Comparison of ENCODE assay signal across 9 cellular contexts in the genomic region with DNA sequence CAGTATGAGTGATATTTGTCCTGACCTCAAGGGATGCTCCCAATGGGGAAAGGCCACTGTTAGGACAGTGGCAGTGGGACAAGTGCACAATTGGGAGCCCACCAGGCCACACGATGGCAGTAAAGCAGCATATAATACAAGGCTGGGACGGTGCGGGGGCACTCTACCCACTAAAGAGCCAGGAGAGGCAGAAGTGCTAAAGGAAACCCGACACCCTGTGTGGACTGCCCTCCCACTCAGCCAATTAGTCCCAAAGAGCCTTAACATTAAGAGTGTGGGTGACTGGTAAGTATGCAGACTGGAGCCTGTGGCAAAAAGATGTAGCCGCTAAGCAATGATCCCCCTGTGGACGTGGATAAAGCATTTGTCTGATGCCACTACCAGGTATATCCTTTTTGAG. TPM values are rescaled to one million over a fixed set of nuclear protein-coding genes. Genes with fewer than 3 reads are reported as not detected.
DNase-seq lines count a peak whose midpoint lies in the region; ATAC-seq and TF ChIP-seq lines count a peak whose summit lies in the region.
"Had no signal": no experiment of that assay in that cellular context is flagged by ENCODE, and none has a peak within 500 bp of the region (broad histone marks: within the 10 kb centered on the region; RNA-seq: fewer than 3 reads in every experiment).

No MANE protein-coding gene starts in this region.

- no peak overlapping the region for H3K9ac ChIP-seq in mesendoderm (ENCODE audit: low read length)

- H3K36me3 ChIP-seq in mesendoderm (ENCODE audit: control insufficient read depth, insufficient read depth, low read length): no peaks in the 10 kb centered on the region

- no peaks in the 10 kb centered on the region for H3K79me1 ChIP-seq in mesendoderm (ENCODE audit: low read length)

- intact Hi-C loops in dorsolateral prefrontal cortex (cut with DNase I): loop anchor here (5.0 kb wide), 2 partner anchors 200 to 205 kb away; a partner anchor contains a TSS

- peaks cover 3% of the 10 kb centered on the region for H3K4me1 ChIP-seq in mesendoderm (ENCODE audit: control insufficient read depth, low read depth, low read length)

- peak; percentile 76 for ATAC-seq in HG02943 (IDR thresholded peaks at IDR 0.05; ENCODE audit: low read depth, unreplicated experiment)
- ATAC-seq in HG03039 (IDR thresholded peaks at IDR 0.05; ENCODE audit: unreplicated experiment): no peak

- no peak overlapping the region for H4K8ac ChIP-seq in mesendoderm (ENCODE audit: low read depth, low read length)

- H3K4me3 ChIP-seq in dorsolateral prefrontal cortex (peak overlapping the region in 55 of 59 donors; percentile 6 to 66 (median 46)), mesendoderm (ENCODE audit: low read length) (no peak overlapping the region)

- no peak overlapping the region for H4K5ac ChIP-seq in mesendoderm (ENCODE audit: low read length)

- no CpG with 5 or more reads among the region's 6 CpGs for WGBS in mesendoderm (ENCODE audit: extremely low coverage, insufficient coverage, low lambda C conversion rate)

- peak in 55 of 56 donors; percentile 38 to 84 (median 70) for TF ChIP-seq CTCF in dorsolateral prefrontal cortex (IDR thresholded peaks at IDR 0.05 in 54 of 56, conservative IDR thresholded peaks at IDR 0.05 in 2 of 56; ENCODE audit: low read depth in 1 of 56, partially characterized antibody in 56 of 56)

- H3K27ac ChIP-seq in dorsolateral prefrontal cortex (peak overlapping the region in 21 of 59 donors; percentile 3 to 58 (median 38)), mesendoderm (ENCODE audit: low read depth, low read length) (no peak overlapping the region)

- H3K4me2 ChIP-seq in mesendoderm (ENCODE audit: low read length): no peak overlapping the region

- H3K18ac ChIP-seq in mesendoderm (ENCODE audit: low read length): no peak overlapping the region

- H2BK5ac ChIP-seq in mesendoderm (ENCODE audit: low read length): no peak overlapping the region

- no peak overlapping the region for H2BK15ac ChIP-seq in mesendoderm (replicated peaks; ENCODE audit: low read depth)

- H3K23ac ChIP-seq in mesendoderm (ENCODE audit: low read length): no peak overlapping the region

- H3K56ac ChIP-seq in mesendoderm (ENCODE audit: low read length): no peak overlapping the region

- peak; percentile 83 for DNase-seq in GM03348 (ENCODE audit: low spot score)
- DNase-seq in NCI-H69 (lab: John Stamatoyannopoulos, UW): peak; percentile 88
- DNase-seq in activated CD4-positive, alpha-beta T cell treated with anti-CD3 and anti-CD28 coated beads, Interleukin-2, amount 50 U/mL, for 48 hours: peak; percentile 67 to 73
- DNase-seq in dorsolateral prefrontal cortex: peak; percentile 69 to 94 (median 84)
- DNase-seq in mesendoderm: peak; percentile 80
- peak; percentile 34 to 38 for DNase-seq in stimulated activated CD8-positive, alpha-beta memory T cell treated with anti-CD3 and anti-CD28 coated beads, Interleukin-15, amount 100 ng/mL, for 48 hours (ENCODE audit: low read depth in 2 of 2)

- no peak overlapping the region for H3K4ac ChIP-seq in mesendoderm (ENCODE audit: low read depth, low read length)

- no peaks in the 10 kb centered on the region for H3K79me2 ChIP-seq in mesendoderm (ENCODE audit: control insufficient read depth, insufficient read depth, low read length)

- no peak overlapping the region for H2BK120ac ChIP-seq in mesendoderm (ENCODE audit: low read depth, low read length)

- H3K27me3 ChIP-seq in dorsolateral prefrontal cortex (no peaks in the 10 kb centered on the region), mesendoderm (ENCODE audit: insufficient read depth, low read length, poor library complexity) (no peaks in the 10 kb centered on the region)

- H2AK5ac ChIP-seq in mesendoderm (ENCODE audit: low read length): no peak overlapping the region

RNA-seq across cellular contexts. Expression of a gene that starts 8.2 kb away (rescaled TPM):
- total RNA-seq in dorsolateral prefrontal cortex: 10 to 100 TPM; 15.7 to 37.4 (median 23.2) TPM
- 46.5 TPM for polyA plus RNA-seq in mesendoderm (2013, experiment 1 of 2)
- polyA plus RNA-seq in mesendoderm (2013, experiment 2 of 2): 47.1 TPM

RNA-seq across cellular contexts. Expression of a gene that starts 9.4 kb away (rescaled TPM):
- under 1 TPM in 1 of 120 experiments, not detected in 119; 0.88 TPM for total RNA-seq in dorsolateral prefrontal cortex
- not detected for polyA plus RNA-seq in mesendoderm (2013, experiment 1 of 2)
- not detected for polyA plus RNA-seq in mesendoderm (2013, experiment 2 of 2)
- total RNA-seq: glomerular endothelial cell had no signal

RNA-seq across cellular contexts. Expression of a gene that starts 44.5 kb away (rescaled TPM):
- 1 to 10 TPM in 67 of 120 experiments, under 1 TPM in 53; 0.18 to 3.9 (median 1.1) TPM for total RNA-seq in dorsolateral prefrontal cortex
- 47.9 TPM for polyA plus RNA-seq in mesendoderm (2013, experiment 1 of 2)
- polyA plus RNA-seq in mesendoderm (2013, experiment 2 of 2): 47.8 TPM

Comparison
In these comparisons a context has a peak if more than half of its experiments do, and no peak if none do; other contexts are left out.
1. DNase-seq: peak in every context shown above with its lines; median percentile 88 in NCI-H69; 84 in dorsolateral prefrontal cortex; 83 in GM03348; 80 in mesendoderm; 70 in activated CD4-positive, alpha-beta T cell treated with anti-CD3 and anti-CD28 coated beads, Interleukin-2, amount 50 U/mL, for 48 hours; 36 in stimulated activated CD8-positive, alpha-beta memory T cell treated with anti-CD3 and anti-CD28 coated beads, Interleukin-15, amount 100 ng/mL, for 48 hours.